In the genomic region with DNA sequence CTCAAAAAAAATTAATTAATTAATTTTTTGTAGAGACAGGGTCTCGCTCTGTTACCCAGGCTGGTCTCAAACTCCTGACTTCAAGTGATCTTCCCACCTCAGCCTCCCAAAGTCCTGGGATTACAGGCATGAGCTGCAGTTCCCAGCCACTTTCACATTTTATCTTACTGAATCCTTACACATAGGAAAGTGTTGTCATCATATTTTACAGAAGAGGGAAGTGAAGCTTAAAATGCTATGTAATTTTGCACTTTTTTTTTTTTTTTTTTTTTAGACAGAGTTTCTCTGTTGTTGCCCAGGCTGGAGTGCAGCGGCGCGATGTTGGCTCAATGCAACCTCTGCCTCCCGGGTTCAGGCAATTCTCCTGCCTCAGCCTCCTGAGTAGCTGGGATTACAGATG, we compare ENCODE assay signal across 21 cellular contexts.
"Had no signal": no experiment of that assay in that cellular context is flagged by ENCODE, and none has a peak within 500 bp of the region (broad histone marks: within the 10 kb centered on the region; RNA-seq: fewer than 3 reads in every experiment).

No MANE protein-coding gene starts in this region.

- H3K4me1 ChIP-seq: breast epithelium had no signal

- H3K4me3 ChIP-seq: breast epithelium, coronary artery, gastroesophageal sphincter, heart left ventricle, left lung, sigmoid colon, stomach had no signal

- H3K9me3 Mint-ChIP-seq: activated CD4-positive, alpha-beta T cell treated with anti-CD3 and anti-CD28 coated beads, Interleukin-2, amount 10 ng/mL, durations not matched to agents 7 days and 5 days; activated T-cell treated with anti-CD3 and anti-CD28 coated beads, Interleukin-2, amount 50 U/mL, for 72 hours; neural crest cell; stimulated activated effector memory CD8-positive, alpha-beta T cell treated with anti-CD3 and anti-CD28 coated beads, Interleukin-12 subunit alpha, Interleukin-12 subunit beta, amount 100 ng/mL, for 72 hours had no signal

- H3K9me3 ChIP-seq: breast epithelium, gastroesophageal sphincter, heart left ventricle, left lung, sigmoid colon, stomach had no signal

- DNase-seq: activated CD4-positive, alpha-beta T cell treated with anti-CD3 and anti-CD28 coated beads, Interleukin-2, amount 10 ng/mL, durations not matched to agents 7 days and 5 days; activated CD8-positive, alpha-beta memory T cell treated with anti-CD3 and anti-CD28 coated beads for 24 hours; activated CD8-positive, alpha-beta memory T cell treated with anti-CD3 and anti-CD28 coated beads, Interleukin-2, amount 50 U/mL, for 48 hours; activated effector memory CD4-positive, alpha-beta T cell treated with anti-CD3 and anti-CD28 coated beads, Interleukin-2, amount 50 U/mL, for 16 hours; activated naive CD4-positive, alpha-beta T cell treated with anti-CD3 and anti-CD28 coated beads, Interleukin-2, amount 50 U/mL, for 16 hours; activated T-cell treated with anti-CD3 and anti-CD28 coated beads, Interleukin-2, amount 50 U/mL, for 72 hours; effector CD4-positive, alpha-beta T cell; heart left ventricle; left lung; midbrain; sigmoid colon; stimulated activated CD4-positive, alpha-beta T cell treated with anti-CD3 and anti-CD28 coated beads, Interleukin-4, amount 100 ng/mL, for 24 hours; stomach; trophoblast cell had no signal

- H3K27ac ChIP-seq: breast epithelium, coronary artery, gastroesophageal sphincter, left lung, sigmoid colon, stomach had no signal

- H3K27me3 ChIP-seq: breast epithelium, gastroesophageal sphincter, heart left ventricle, left lung, sigmoid colon, stomach had no signal

- H3K27ac Mint-ChIP-seq: activated CD4-positive, alpha-beta T cell treated with anti-CD3 and anti-CD28 coated beads, Interleukin-2, amount 10 ng/mL, durations not matched to agents 7 days and 5 days; activated T-cell treated with anti-CD3 and anti-CD28 coated beads, Interleukin-2, amount 50 U/mL, for 72 hours; stimulated activated effector memory CD8-positive, alpha-beta T cell treated with anti-CD3 and anti-CD28 coated beads, Interleukin-12 subunit alpha, Interleukin-12 subunit beta, amount 100 ng/mL, for 72 hours had no signal

- H3K4me3 Mint-ChIP-seq: activated CD4-positive, alpha-beta T cell treated with anti-CD3 and anti-CD28 coated beads, Interleukin-2, amount 10 ng/mL, durations not matched to agents 7 days and 5 days; activated T-cell treated with anti-CD3 and anti-CD28 coated beads, Interleukin-2, amount 50 U/mL, for 72 hours; stimulated activated effector memory CD8-positive, alpha-beta T cell treated with anti-CD3 and anti-CD28 coated beads, Interleukin-12 subunit alpha, Interleukin-12 subunit beta, amount 100 ng/mL, for 72 hours had no signal

- ATAC-seq: activated CD4-positive, CD25-positive, alpha-beta regulatory T cell treated with anti-CD3 and anti-CD28 coated beads, Interleukin-2, amount 50 U/mL, for 24 hours; activated T-cell treated with anti-CD3 and anti-CD28 coated beads, Interleukin-2, amount 50 U/mL, for 72 hours; esophagus mucosa; gastroesophageal sphincter; heart left ventricle; left lung; stimulated activated effector memory CD8-positive, alpha-beta T cell treated with anti-CD3 and anti-CD28 coated beads, Interleukin-12 subunit alpha, Interleukin-12 subunit beta, amount 100 ng/mL, for 72 hours had no signal

- H3K36me3 ChIP-seq: breast epithelium, gastroesophageal sphincter, heart left ventricle, left lung, sigmoid colon, stomach had no signal
